1 cellular context compared by ENCODE assay signal in genomic region chr17:48469227-48469626, GRCh38.
TF ChIP-seq lines count a peak whose summit lies in the region.

No MANE protein-coding gene starts in this region.

TF ChIP-seq in HEK293, 187 proteins besides CTCF, POLR2A, EP300 and RAD21 (continued from another document):
- no peak for TF ChIP-seq HIC1 (tag by site-specific recombination; IDR thresholded peaks at IDR 0.05)
